Comparison of ENCODE assay signal across 11 cellular contexts in the genomic region with DNA sequence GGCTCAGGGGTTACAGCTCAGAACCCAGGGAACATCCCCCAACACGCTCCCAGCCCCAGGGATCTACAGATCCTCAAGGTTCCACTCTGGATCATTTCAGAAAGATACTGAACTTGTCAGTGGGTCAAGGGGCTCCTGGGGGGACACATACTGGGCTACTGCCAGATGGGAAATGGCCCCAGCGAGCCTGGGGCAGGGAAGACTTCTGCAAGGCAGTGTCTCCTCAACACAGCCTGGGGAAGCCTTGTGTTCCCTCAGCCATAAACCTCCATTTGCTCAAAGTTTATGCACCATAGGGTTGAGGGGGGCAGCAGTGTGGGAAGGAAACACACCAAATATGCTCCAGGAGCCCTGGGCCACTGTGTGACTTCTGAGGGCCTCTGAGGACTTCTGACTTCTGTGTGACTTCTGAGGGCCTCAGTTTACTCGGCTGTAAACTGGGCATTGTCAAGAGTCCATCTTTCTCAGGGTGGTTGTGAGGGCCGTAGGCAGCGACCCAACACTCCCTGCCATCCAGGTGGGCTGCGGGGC. TPM values are rescaled to one million over a fixed set of nuclear protein-coding genes. Genes with fewer than 3 reads are reported as not detected.
DNase-seq lines count a peak whose midpoint lies in the region; ATAC-seq, FAIRE-seq and TF ChIP-seq lines count a peak whose summit lies in the region.
"Had no signal": no experiment of that assay in that cellular context is flagged by ENCODE, and none has a peak within 500 bp of the region (broad histone marks: within the 10 kb centered on the region; RNA-seq: fewer than 3 reads in every experiment).

No MANE protein-coding gene starts in this region.

- no peak for TF ChIP-seq EP300 in stomach (IDR thresholded peaks at IDR 0.05)

- no peak for ATAC-seq in GM18498 (IDR thresholded peaks at IDR 0.05; ENCODE audit: unreplicated experiment)

- no peaks in the 10 kb centered on the region for H3K27me3 Mint-ChIP-seq in activated CD4-positive, alpha-beta memory T cell treated with anti-CD3 and anti-CD28 coated beads for 36 hours

- peak; percentile 34 for DNase-seq in activated T-cell treated with anti-CD3 and anti-CD28 coated beads, Interleukin-2, amount 50 U/mL, for 1 hour
- DNase-seq in activated T-cell treated with anti-CD3 and anti-CD28 coated beads, Interleukin-2, amount 50 U/mL, for 48 hours: no peak
- DNase-seq in activated CD4-positive, alpha-beta memory T cell treated with anti-CD3 and anti-CD28 coated beads for 36 hours: peak; percentile 26
- DNase-seq in kidney (peak; percentile 59), stomach (no peak), NCI-H1105 (lab: John Stamatoyannopoulos, UW) (no peak), NOMO-1 treated with dmso at 0.1 percent for 144 hours (lab: John Stamatoyannopoulos, UW; ENCODE audit: unreplicated experiment) (no peak)
- DNase-seq: ACHN, IMR-90, NCI-H446 had no signal

- H3K27ac Mint-ChIP-seq in activated CD4-positive, alpha-beta memory T cell treated with anti-CD3 and anti-CD28 coated beads for 36 hours: peak overlapping the region; percentile 93

- WGBS in stomach, 5 donors: 76 to 94% (median 84%) methylated on average over 4 to 6 of the region's 6 CpGs

- H3K4me3 ChIP-seq in kidney (ENCODE audit: low read length in 2 of 2): no peak overlapping the region
- peak overlapping the region in 3 of 4 donors; percentile 18 to 25 (median 25) for H3K4me3 ChIP-seq in stomach

- peak overlapping the region in 1 of 2 donors; percentile 4 for H3K9ac ChIP-seq in kidney (ENCODE audit: low read length in 2 of 2)

- no peak for TF ChIP-seq CTCF in kidney (IDR thresholded peaks at IDR 0.05; ENCODE audit: borderline replicate concordance, extremely low read depth, insufficient read depth)
- no peak for TF ChIP-seq CTCF in stomach (IDR thresholded peaks at IDR 0.05)

- no peaks in the 10 kb centered on the region for H3K27me3 ChIP-seq in stomach

- H3K4me1 ChIP-seq in kidney (ENCODE audit: control insufficient read depth in 1 of 2, insufficient read depth in 1 of 2, low read depth in 1 of 2, low read length in 2 of 2): peaks cover 0 to 3% of the 10 kb centered on the region in 2 donors
- peaks cover 16 to 69% (median 31%) of the 10 kb centered on the region in 4 donors for H3K4me1 ChIP-seq in stomach

- peak overlapping the region in 1 of 2 donors; percentile 50 for H3K27ac ChIP-seq in kidney (ENCODE audit: low read depth in 2 of 2, low read length in 2 of 2)
- H3K27ac ChIP-seq in stomach: peak overlapping the region; percentile 78 to 91 (median 83)

- peaks cover 12% of the 10 kb centered on the region for H3K36me3 Mint-ChIP-seq in activated CD4-positive, alpha-beta memory T cell treated with anti-CD3 and anti-CD28 coated beads for 36 hours

- no peak for TF ChIP-seq POLR2A in stomach (IDR thresholded peaks at IDR 0.05)

- H3K36me3 ChIP-seq in kidney (ENCODE audit: control insufficient read depth in 1 of 2, insufficient read depth in 2 of 2, low read length in 2 of 2) (no peaks in the 10 kb centered on the region), stomach (no peaks in the 10 kb centered on the region)

- H3K9me3 Mint-ChIP-seq in activated CD4-positive, alpha-beta memory T cell treated with anti-CD3 and anti-CD28 coated beads for 36 hours: no peaks in the 10 kb centered on the region

- no peak for FAIRE-seq in kidney (lab: Jason Lieb, UNC)

- intact Hi-C loops in activated CD4-positive, alpha-beta memory T cell treated with anti-CD3 and anti-CD28 coated beads for 36 hours (cut with micrococcal nuclease): loop anchor here (2.0 to 10.0 kb wide), 3 partner anchors 350 to 1420 kb away; a partner anchor contains a TSS
- intact Hi-C loops in kidney (cut with DNase I): no loop called here
- intact Hi-C loops in stomach (cut with DNase I; ENCODE audit: low total_unique reads): no loop called here

- CTCF ChIA-PET in activated CD4-positive, alpha-beta memory T cell treated with anti-CD3 and anti-CD28 coated beads for 36 hours (lab: Charles Lee): interaction anchor here (0.6 to 2.7 kb wide), 5 partner anchors 11 to 1169 kb away, joined by 3 to 12 read pairs (median 5); no protein-coding TSS in a partner anchor

- POLR2A ChIA-PET in activated CD4-positive, alpha-beta memory T cell treated with anti-CD3 and anti-CD28 coated beads for 36 hours (lab: Charles Lee): interaction anchor here (1.0 to 1.4 kb wide), 5 partner anchors 16 to 465 kb away, joined by 3 to 4 read pairs (median 4); a partner anchor contains a TSS

- H3K4me1 Mint-ChIP-seq in activated CD4-positive, alpha-beta memory T cell treated with anti-CD3 and anti-CD28 coated beads for 36 hours (ENCODE audit: low read depth): peaks cover 55% of the 10 kb centered on the region

- H3K9me3 ChIP-seq in kidney (ENCODE audit: control insufficient read depth in 1 of 2, low read length in 2 of 2) (no peaks in the 10 kb centered on the region), stomach (no peaks in the 10 kb centered on the region)

- H3K4me3 Mint-ChIP-seq in activated CD4-positive, alpha-beta memory T cell treated with anti-CD3 and anti-CD28 coated beads for 36 hours: peak overlapping the region; percentile 74

RNA-seq across cellular contexts. Expression of a gene that starts 58.4 kb away (rescaled TPM):
- 10 to 100 TPM; 42.5 to 43.8 TPM for total RNA-seq in activated CD4-positive, alpha-beta memory T cell treated with anti-CD3 and anti-CD28 coated beads for 36 hours
- 45.7 TPM for total RNA-seq in kidney
- 15.1 TPM for polyA plus RNA-seq in kidney (ENCODE audit: insufficient read depth, low read depth, low replicate concordance)
- total RNA-seq in stomach: 10 to 100 TPM; 18.1 to 46.9 (median 30.7) TPM
- 10 to 100 TPM in 1 of 3 donors, 1 to 10 TPM in 2; 6.7 to 10.4 (median 9.5) TPM for polyA plus RNA-seq in stomach

Comparison
In these comparisons a context has a peak if more than half of its experiments do, and no peak if none do; other contexts are left out.
1. DNase-seq: peak in activated T-cell treated with anti-CD3 and anti-CD28 coated beads, Interleukin-2, amount 50 U/mL, for 1 hour (single experiment), activated CD4-positive, alpha-beta memory T cell treated with anti-CD3 and anti-CD28 coated beads for 36 hours (single experiment) and kidney (single experiment); none in activated T-cell treated with anti-CD3 and anti-CD28 coated beads, Interleukin-2, amount 50 U/mL, for 48 hours (0 of 2), stomach (single experiment), NCI-H1105 (single experiment) and NOMO-1 treated with dmso at 0.1 percent for 144 hours (single experiment).
2. H3K4me3 ChIP-seq: peak in stomach (3 of 4); none in kidney (0 of 2).